ENCODE assay signal across 20 cellular contexts in the genomic region with DNA sequence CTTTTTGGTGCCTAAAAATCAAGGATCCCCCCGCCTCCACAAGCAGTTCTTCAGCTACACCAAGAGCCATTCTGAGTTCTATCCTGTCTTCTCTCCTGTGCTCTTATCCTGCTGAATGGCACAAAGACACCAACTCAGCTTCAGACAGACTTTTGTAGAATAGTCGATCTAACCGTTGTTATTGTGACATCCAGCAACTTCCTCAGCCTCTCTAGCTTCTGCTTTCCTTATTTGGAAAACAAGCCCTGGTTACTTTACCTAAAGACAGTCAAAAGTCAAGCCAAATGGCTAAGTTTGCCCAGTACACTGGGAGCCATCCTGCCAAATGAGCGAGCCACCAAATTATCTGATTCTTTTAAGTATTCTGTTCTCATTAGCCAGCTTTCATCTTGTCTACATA. TPM values are rescaled to one million over a fixed set of nuclear protein-coding genes. Genes with fewer than 3 reads are reported as not detected.
"Had no signal": no experiment of that assay in that cellular context is flagged by ENCODE, and none has a peak within 500 bp of the region (broad histone marks: within the 10 kb centered on the region; RNA-seq: fewer than 3 reads in every experiment).

No MANE protein-coding gene starts in this region.

- H3K4me1 ChIP-seq: adrenal gland, transverse colon had no signal

- H3K36me3 ChIP-seq: adrenal gland, heart right ventricle, spleen, transverse colon, WERI-Rb-1 had no signal

- H3K27ac Mint-ChIP-seq: activated naive CD4-positive, alpha-beta T cell treated with anti-CD3 and anti-CD28 coated beads for 36 hours; activated T-helper 17 cell treated with anti-CD3 and anti-CD28 coated beads, Interleukin-2, amount 50 U/mL, for 72 hours; memory B cell; natural killer cell treated with Interleukin-12 subunit alpha and Interleukin-12 subunit beta and Interleukin-15 and Interleukin-18, amount 100 ng/mL, for 72 hours had no signal

- H3K27ac ChIP-seq: adrenal gland, heart right ventricle, spleen, transverse colon, WERI-Rb-1 had no signal

- ATAC-seq: activated T-helper 17 cell treated with anti-CD3 and anti-CD28 coated beads, Interleukin-2, amount 50 U/mL, for 72 hours; heart right ventricle; left lobe of liver; natural killer cell treated with Interleukin-12 subunit alpha and Interleukin-12 subunit beta and Interleukin-15 and Interleukin-18, amount 100 ng/mL, for 72 hours; sciatic nerve had no signal

- H3K27me3 ChIP-seq: adrenal gland, transverse colon had no signal

- H3K9me3 Mint-ChIP-seq: natural killer cell treated with Interleukin-12 subunit alpha and Interleukin-12 subunit beta and Interleukin-15 and Interleukin-18, amount 100 ng/mL, for 72 hours had no signal

- H3K4me1 Mint-ChIP-seq: activated T-helper 17 cell treated with anti-CD3 and anti-CD28 coated beads, Interleukin-2, amount 50 U/mL, for 72 hours; memory B cell had no signal

- DNase-seq: activated CD4-positive, alpha-beta T cell treated with anti-CD3 and anti-CD28 coated beads for 48 hours; activated CD8-positive, alpha-beta memory T cell treated with anti-CD3 and anti-CD28 coated beads for 24 hours; activated naive CD4-positive, alpha-beta T cell treated with anti-CD3 and anti-CD28 coated beads for 36 hours; adrenal gland; effector CD4-positive, alpha-beta T cell; foreskin melanocyte; heart right ventricle; spleen; stimulated activated CD4-positive, alpha-beta T cell treated with anti-CD3 and anti-CD28 coated beads, Interleukin-1b, Interleukin-23, amount 100 ng/mL, for 48 hours; stimulated activated naive CD4-positive, alpha-beta T cell; transverse colon; WERI-Rb-1 had no signal

- H3K4me3 ChIP-seq: adrenal gland, heart right ventricle, spleen, transverse colon had no signal

- H3K36me3 Mint-ChIP-seq: natural killer cell treated with Interleukin-12 subunit alpha and Interleukin-12 subunit beta and Interleukin-15 and Interleukin-18, amount 100 ng/mL, for 72 hours had no signal

- H3K4me3 Mint-ChIP-seq: activated naive CD4-positive, alpha-beta T cell treated with anti-CD3 and anti-CD28 coated beads for 36 hours; activated T-helper 17 cell treated with anti-CD3 and anti-CD28 coated beads, Interleukin-2, amount 50 U/mL, for 72 hours; memory B cell; natural killer cell treated with Interleukin-12 subunit alpha and Interleukin-12 subunit beta and Interleukin-15 and Interleukin-18, amount 100 ng/mL, for 72 hours had no signal

RNA-seq across cellular contexts. Expression of a gene that starts 35.3 kb away (rescaled TPM):
- total RNA-seq: activated naive CD4-positive, alpha-beta T cell treated with anti-CD3 and anti-CD28 coated beads for 36 hours; activated T-helper 17 cell treated with anti-CD3 and anti-CD28 coated beads, Interleukin-2, amount 50 U/mL, for 72 hours; adrenal gland; cardiac septum; heart right ventricle; left lobe of liver; natural killer cell treated with Interleukin-12 subunit alpha and Interleukin-12 subunit beta and Interleukin-15 and Interleukin-18, amount 100 ng/mL, for 72 hours; omental fat pad; pulmonary artery endothelial cell; sciatic nerve; spleen; transverse colon had no signal
- polyA plus RNA-seq: adrenal gland, heart right ventricle had no signal
